In genomic region chr10:91576096-91576545, GRCh38 we compare ENCODE assay signal across 1 cellular context.
TF ChIP-seq lines count a peak whose summit lies in the region.

No MANE protein-coding gene starts in this region.

TF ChIP-seq in K562, 482 proteins besides CTCF, POLR2A, EP300 and RAD21 (continued from another document):
- TF ChIP-seq FOSL1 (tag; conservative IDR thresholded peaks at IDR 0.05) (peak; percentile 89), PHF21A (IDR thresholded peaks at IDR 0.05; ENCODE audit: borderline replicate concordance, low read depth) (no peak), DMBX1 (CRISPR knock-in tag; IDR thresholded peaks at IDR 0.05; ENCODE audit: borderline replicate concordance) (no peak), SNIP1 (IDR thresholded peaks at IDR 0.05; ENCODE audit: low read depth) (no peak), CHD2 (IDR thresholded peaks at IDR 0.05; ENCODE audit: low read depth, low read length) (no peak), ZNF507 (tag; conservative IDR thresholded peaks at IDR 0.05) (no peak), SREBF1 (IDR thresholded peaks at IDR 0.05; ENCODE audit: borderline replicate concordance, low read depth, low read length) (no peak), SMARCC2 (IDR thresholded peaks at IDR 0.05; ENCODE audit: low read depth) (no peak), JUNB (CRISPR knock-in tag; conservative IDR thresholded peaks at IDR 0.05) (peak; percentile 81), MAFF (IDR thresholded peaks at IDR 0.05; ENCODE audit: low read length) (peak; percentile 80), GATAD2A (IDR thresholded peaks at IDR 0.05) (0 out of 2 replicates have a peak, but pooled peaks have one; percentile 24), NCOR1 (IDR thresholded peaks at IDR 0.05) (no peak), FOXA3 (CRISPR knock-in tag; conservative IDR thresholded peaks at IDR 0.05 in 1 of 2, IDR thresholded peaks at IDR 0.05 in 1 of 2) (no peak), GTF2A2 (tag; IDR thresholded peaks at IDR 0.05) (no peak), ZNF518B (CRISPR knock-in tag; IDR thresholded peaks at IDR 0.05) (no peak), BHLHE40 (IDR thresholded peaks at IDR 0.05; ENCODE audit: low read length) (no peak), DPF2 (IDR thresholded peaks at IDR 0.05) (peak; percentile 87), JUN (IDR thresholded peaks at IDR 0.05; ENCODE audit: borderline replicate concordance, low read depth, low read length) (0 out of 2 replicates have a peak, but pooled peaks have one; percentile 51), JUN (CRISPR knock-in tag; IDR thresholded peaks at IDR 0.05; ENCODE audit: borderline replicate concordance) (no peak), ADNP (tag; IDR thresholded peaks at IDR 0.05) (peak; percentile 55; the same call in 1 of the 2 replicates), HDAC1 (IDR thresholded peaks at IDR 0.05) (no peak), CEBPB (tag; IDR thresholded peaks at IDR 0.05) (no peak), ZNF75A (CRISPR knock-in tag; IDR thresholded peaks at IDR 0.05) (no peak), ZNF316 (IDR thresholded peaks at IDR 0.05) (peak; percentile 96), MAFK (IDR thresholded peaks at IDR 0.05; ENCODE audit: low read length) (peak; percentile 66; the same call in 1 of the 2 replicates), NCOA6 (IDR thresholded peaks at IDR 0.05) (no peak), CCNT2 (IDR thresholded peaks at IDR 0.05; ENCODE audit: borderline replicate concordance, extremely low read depth, insufficient read length, low read depth, low read length) (peak; percentile 15), ZNF239 (CRISPR knock-in tag; IDR thresholded peaks at IDR 0.05) (no peak), ZFX (CRISPR knock-in tag; IDR thresholded peaks at IDR 0.05) (no peak), C11orf30 (IDR thresholded peaks at IDR 0.05; ENCODE audit: low read depth) (peak; percentile 93), BRF1 (IDR thresholded peaks at IDR 0.05; ENCODE audit: borderline replicate concordance, extremely low read depth, insufficient read length) (no peak), NCOA1 (IDR thresholded peaks at IDR 0.05; ENCODE audit: low read depth) (no peak), FOXJ2 (tag; IDR thresholded peaks at IDR 0.05) (no peak)
- TF ChIP-seq, protein P1, sequence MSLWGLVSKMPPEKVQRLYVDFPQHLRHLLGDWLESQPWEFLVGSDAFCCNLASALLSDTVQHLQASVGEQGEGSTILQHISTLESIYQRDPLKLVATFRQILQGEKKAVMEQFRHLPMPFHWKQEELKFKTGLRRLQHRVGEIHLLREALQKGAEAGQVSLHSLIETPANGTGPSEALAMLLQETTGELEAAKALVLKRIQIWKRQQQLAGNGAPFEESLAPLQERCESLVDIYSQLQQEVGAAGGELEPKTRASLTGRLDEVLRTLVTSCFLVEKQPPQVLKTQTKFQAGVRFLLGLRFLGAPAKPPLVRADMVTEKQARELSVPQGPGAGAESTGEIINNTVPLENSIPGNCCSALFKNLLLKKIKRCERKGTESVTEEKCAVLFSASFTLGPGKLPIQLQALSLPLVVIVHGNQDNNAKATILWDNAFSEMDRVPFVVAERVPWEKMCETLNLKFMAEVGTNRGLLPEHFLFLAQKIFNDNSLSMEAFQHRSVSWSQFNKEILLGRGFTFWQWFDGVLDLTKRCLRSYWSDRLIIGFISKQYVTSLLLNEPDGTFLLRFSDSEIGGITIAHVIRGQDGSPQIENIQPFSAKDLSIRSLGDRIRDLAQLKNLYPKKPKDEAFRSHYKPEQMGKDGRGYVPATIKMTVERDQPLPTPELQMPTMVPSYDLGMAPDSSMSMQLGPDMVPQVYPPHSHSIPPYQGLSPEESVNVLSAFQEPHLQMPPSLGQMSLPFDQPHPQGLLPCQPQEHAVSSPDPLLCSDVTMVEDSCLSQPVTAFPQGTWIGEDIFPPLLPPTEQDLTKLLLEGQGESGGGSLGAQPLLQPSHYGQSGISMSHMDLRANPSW (CRISPR knock-in tag; IDR thresholded peaks at IDR 0.05): no peak
